In the genomic region with DNA sequence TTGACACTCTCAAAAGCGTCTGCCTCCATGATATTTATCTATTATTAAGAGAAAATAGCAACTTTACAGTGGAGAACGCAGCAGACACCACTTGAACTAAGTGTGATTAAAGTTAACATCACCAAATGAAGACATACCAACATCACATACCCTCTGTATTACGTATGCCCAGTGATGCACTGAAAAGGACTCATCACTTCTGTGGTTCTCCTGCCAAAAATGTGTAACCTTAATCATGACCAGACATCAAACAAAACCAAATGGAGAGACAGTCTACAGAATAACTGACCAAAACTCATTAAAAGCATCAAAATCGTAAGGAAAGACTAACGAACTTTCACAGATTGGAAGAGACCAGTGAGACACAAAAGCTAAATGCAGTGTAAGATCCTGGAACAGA, we compare ENCODE assay signal across 26 cellular contexts.
DNase-seq lines count a peak whose midpoint lies in the region; ATAC-seq and TF ChIP-seq lines count a peak whose summit lies in the region.
"Had no signal": no experiment of that assay in that cellular context is flagged by ENCODE, and none has a peak within 500 bp of the region (broad histone marks: within the 10 kb centered on the region; RNA-seq: fewer than 3 reads in every experiment).

No MANE protein-coding gene starts in this region.

- H3K4me3 Mint-ChIP-seq in T-cell: no peak overlapping the region
- no peak overlapping the region for H3K4me3 Mint-ChIP-seq in activated CD4-positive, alpha-beta T cell treated with anti-CD3 and anti-CD28 coated beads for 36 hours
- H3K4me3 Mint-ChIP-seq: activated naive CD8-positive, alpha-beta T cell treated with anti-CD3 and anti-CD28 coated beads for 36 hours; dendritic cell treated with granulocyte-macrophage colony-stimulating factor and Interleukin-4, amounts not matched to agents 40 ng/mL and 50 ng/mL, for 4 days; IgD-negative memory B cell; mesothelial cell of epicardium; nephron progenitor cell had no signal

- no peaks in the 10 kb centered on the region for H3K27me3 Mint-ChIP-seq in T-cell
- H3K27me3 Mint-ChIP-seq in activated CD4-positive, alpha-beta T cell treated with anti-CD3 and anti-CD28 coated beads for 36 hours: no peaks in the 10 kb centered on the region
- H3K27me3 Mint-ChIP-seq: activated naive CD8-positive, alpha-beta T cell treated with anti-CD3 and anti-CD28 coated beads for 36 hours; dendritic cell treated with granulocyte-macrophage colony-stimulating factor and Interleukin-4, amounts not matched to agents 40 ng/mL and 50 ng/mL, for 4 days had no signal

- H3K27me3 ChIP-seq in BJ (ENCODE audit: control insufficient read depth, insufficient read depth, low read length): no peaks in the 10 kb centered on the region
- H3K27me3 ChIP-seq in osteoblast (ENCODE audit: insufficient read depth, low read length): no peaks in the 10 kb centered on the region
- H3K27me3 ChIP-seq in MM.1S (replicated peaks; ENCODE audit: insufficient read depth, low read length): no peaks in the 10 kb centered on the region
- H3K27me3 ChIP-seq: spleen had no signal

- H3K27ac ChIP-seq in osteoblast (ENCODE audit: low read depth, low read length) (peak overlapping the region; percentile 86), MM.1S (ENCODE audit: low read length) (no peak overlapping the region)
- H3K27ac ChIP-seq: spleen had no signal

- intact Hi-C loops in activated CD4-positive, alpha-beta T cell treated with anti-CD3 and anti-CD28 coated beads for 36 hours (cut with DNase I, micrococcal nuclease): no loop called here

- DNase-seq in BJ (ENCODE audit: low read depth): peak; percentile 69
- DNase-seq in LHCN-M2 (ENCODE audit: low read depth): peak; percentile 68
- DNase-seq in cardiac fibroblast (ENCODE audit: low read depth in 2 of 2): peak; percentile 4 to 69
- no peak for DNase-seq in osteoblast (ENCODE audit: insufficient read length, low spot score, missing footprints)
- no peak for DNase-seq in T-cell
- DNase-seq in MM.1S: no peak
- no peak for DNase-seq in activated CD4-positive, alpha-beta T cell treated with anti-CD3 and anti-CD28 coated beads for 36 hours
- DNase-seq: activated CD4-positive, CD25-positive, alpha-beta regulatory T cell treated with anti-CD3 and anti-CD28 coated beads, Interleukin-2, amount 50 U/mL, for 72 hours; activated CD8-positive, alpha-beta memory T cell treated with anti-CD3 and anti-CD28 coated beads for 24 hours; activated naive CD8-positive, alpha-beta T cell treated with anti-CD3 and anti-CD28 coated beads for 36 hours; DND-41; H7; NCI-H146; NCI-H2171 treated with DMSO at 0.1 percent for 48 hours; NCI-H69; nephron progenitor cell; OCI-M1; spleen; stimulated activated CD8-positive, alpha-beta memory T cell treated with anti-CD3 and anti-CD28 coated beads, Interleukin-4, amount 100 ng/mL, for 48 hours; substantia nigra; T1000 had no signal

- H2AFZ ChIP-seq in osteoblast (ENCODE audit: low read length) (no peak overlapping the region), MM.1S (ENCODE audit: low read length) (no peak overlapping the region)

- H3K4me2 ChIP-seq in osteoblast (ENCODE audit: insufficient read depth, low read length): peak overlapping the region; percentile 45
- no peak overlapping the region for H3K4me2 ChIP-seq in MM.1S (ENCODE audit: low read depth, low read length)

- TF ChIP-seq CTCF in BJ (IDR thresholded peaks at IDR 0.05; ENCODE audit: insufficient read depth, low read depth, low read length): no peak
- no peak for TF ChIP-seq CTCF in cardiac fibroblast (IDR thresholded peaks at IDR 0.05; ENCODE audit: low read depth, low read length)
- no peak for TF ChIP-seq CTCF in osteoblast (IDR thresholded peaks at IDR 0.05; ENCODE audit: extremely low read depth, low read depth, low read length)
- TF ChIP-seq CTCF in MM.1S (IDR thresholded peaks at IDR 0.05; ENCODE audit: low read length): no peak

- H3K4me1 Mint-ChIP-seq in T-cell: peaks cover 0 to 5% (median 2%) of the 10 kb centered on the region in 3 donors
- H3K4me1 Mint-ChIP-seq in activated CD4-positive, alpha-beta T cell treated with anti-CD3 and anti-CD28 coated beads for 36 hours: no peaks in the 10 kb centered on the region
- H3K4me1 Mint-ChIP-seq: IgD-negative memory B cell had no signal

- no peaks in the 10 kb centered on the region for H3K9me3 Mint-ChIP-seq in T-cell
- H3K9me3 Mint-ChIP-seq in activated CD4-positive, alpha-beta T cell treated with anti-CD3 and anti-CD28 coated beads for 36 hours (ENCODE audit: low read depth): no peaks in the 10 kb centered on the region
- H3K9me3 Mint-ChIP-seq: activated naive CD8-positive, alpha-beta T cell treated with anti-CD3 and anti-CD28 coated beads for 36 hours; dendritic cell treated with granulocyte-macrophage colony-stimulating factor and Interleukin-4, amounts not matched to agents 40 ng/mL and 50 ng/mL, for 4 days; IgD-negative memory B cell had no signal

- H3K36me3 ChIP-seq in BJ (ENCODE audit: control insufficient read depth, insufficient read depth, low read length) (no peaks in the 10 kb centered on the region), osteoblast (ENCODE audit: insufficient read depth, low read length) (no peaks in the 10 kb centered on the region), MM.1S (replicated peaks; ENCODE audit: insufficient read depth, low read length) (no peaks in the 10 kb centered on the region)
- H3K36me3 ChIP-seq: spleen had no signal

- H3K9me3 ChIP-seq in osteoblast (ENCODE audit: low read depth, low read length) (no peaks in the 10 kb centered on the region), MM.1S (replicated peaks; ENCODE audit: insufficient read depth, low read length) (no peaks in the 10 kb centered on the region)
- H3K9me3 ChIP-seq: spleen had no signal

- no peaks in the 10 kb centered on the region for H3K9me2 ChIP-seq in MM.1S (replicated peaks; ENCODE audit: insufficient read depth, low read length)

- no peaks in the 10 kb centered on the region for H3F3A ChIP-seq in MM.1S (ENCODE audit: insufficient read depth, low read length)

- H3K4me3 ChIP-seq in BJ (ENCODE audit: low read depth, low read length) (no peak overlapping the region), cardiac fibroblast (replicated peaks in 1 of 2; ENCODE audit: low read depth in 2 of 2, low read length in 2 of 2) (no peak overlapping the region), osteoblast (ENCODE audit: insufficient read depth, low read length) (no peak overlapping the region), MM.1S (ENCODE audit: low read length) (no peak overlapping the region)
- H3K4me3 ChIP-seq: spleen had no signal

- no peaks in the 10 kb centered on the region for H3K36me3 Mint-ChIP-seq in T-cell
- no peaks in the 10 kb centered on the region for H3K36me3 Mint-ChIP-seq in activated CD4-positive, alpha-beta T cell treated with anti-CD3 and anti-CD28 coated beads for 36 hours (ENCODE audit: low read depth)
- H3K36me3 Mint-ChIP-seq: activated naive CD8-positive, alpha-beta T cell treated with anti-CD3 and anti-CD28 coated beads for 36 hours; IgD-negative memory B cell had no signal

- no peak overlapping the region for H3K9ac ChIP-seq in MM.1S (ENCODE audit: low read length)

- CTCF ChIA-PET in BJ (lab: Yijun Ruan, JAX) (interaction anchor here (2.6 to 4.3 kb wide), 2 partner anchors 9 to 683 kb away, joined by 6 to 28 read pairs; partner anchors contain the start of gene STAG1), T-cell (lab: Charles Lee) (interaction anchor here (0.6 to 0.7 kb wide), 3 partner anchors 323 to 1761 kb away, joined by 3 read pairs; no protein-coding TSS in a partner anchor)
- CTCF ChIA-PET in activated CD4-positive, alpha-beta T cell treated with anti-CD3 and anti-CD28 coated beads for 36 hours (lab: Charles Lee): interaction anchor here (0.8 to 1.2 kb wide), 2 partner anchors 25 to 323 kb away, joined by 3 read pairs; no protein-coding TSS in a partner anchor

- POLR2A ChIA-PET in BJ (lab: Charles Lee): no interaction called here
- POLR2A ChIA-PET in T-cell (lab: Charles Lee): no interaction called here
- POLR2A ChIA-PET in activated CD4-positive, alpha-beta T cell treated with anti-CD3 and anti-CD28 coated beads for 36 hours (lab: Charles Lee): no interaction called here

- no peaks in the 10 kb centered on the region for H3K79me2 ChIP-seq in osteoblast (ENCODE audit: insufficient read depth, low read length)
- H3K79me2 ChIP-seq in MM.1S (ENCODE audit: low read length): no peaks in the 10 kb centered on the region

- H4K20me1 ChIP-seq in osteoblast (ENCODE audit: insufficient read depth, low read length) (no peaks in the 10 kb centered on the region), MM.1S (ENCODE audit: insufficient read depth, low read length) (no peaks in the 10 kb centered on the region)

- no peak overlapping the region for H3K27ac Mint-ChIP-seq in T-cell
- H3K27ac Mint-ChIP-seq in activated CD4-positive, alpha-beta T cell treated with anti-CD3 and anti-CD28 coated beads for 36 hours: no peak overlapping the region
- H3K27ac Mint-ChIP-seq: activated naive CD8-positive, alpha-beta T cell treated with anti-CD3 and anti-CD28 coated beads for 36 hours; dendritic cell treated with granulocyte-macrophage colony-stimulating factor and Interleukin-4, amounts not matched to agents 40 ng/mL and 50 ng/mL, for 4 days; IgD-negative memory B cell; mesothelial cell of epicardium; nephron progenitor cell had no signal

- peaks cover 45% of the 10 kb centered on the region for H3K4me1 ChIP-seq in osteoblast (ENCODE audit: insufficient read depth, low read length)
- no peaks in the 10 kb centered on the region for H3K4me1 ChIP-seq in MM.1S (ENCODE audit: low read length)

- ATAC-seq in T-cell (replicated peaks in 1 of 4): no peak
- no peak for ATAC-seq in GM19328 (IDR thresholded peaks at IDR 0.05; ENCODE audit: unreplicated experiment)
- no peak for ATAC-seq in activated CD4-positive, alpha-beta T cell treated with anti-CD3 and anti-CD28 coated beads for 36 hours
- ATAC-seq: left lobe of liver had no signal

Comparison
In these comparisons a context has a peak if more than half of its experiments do, and no peak if none do; other contexts are left out.
1. DNase-seq: peak in BJ (single experiment), LHCN-M2 (single experiment) and cardiac fibroblast (2 of 2); none in osteoblast (single experiment), T-cell (0 of 34), MM.1S (single experiment) and activated CD4-positive, alpha-beta T cell treated with anti-CD3 and anti-CD28 coated beads for 36 hours (single experiment).